In the genomic region with DNA sequence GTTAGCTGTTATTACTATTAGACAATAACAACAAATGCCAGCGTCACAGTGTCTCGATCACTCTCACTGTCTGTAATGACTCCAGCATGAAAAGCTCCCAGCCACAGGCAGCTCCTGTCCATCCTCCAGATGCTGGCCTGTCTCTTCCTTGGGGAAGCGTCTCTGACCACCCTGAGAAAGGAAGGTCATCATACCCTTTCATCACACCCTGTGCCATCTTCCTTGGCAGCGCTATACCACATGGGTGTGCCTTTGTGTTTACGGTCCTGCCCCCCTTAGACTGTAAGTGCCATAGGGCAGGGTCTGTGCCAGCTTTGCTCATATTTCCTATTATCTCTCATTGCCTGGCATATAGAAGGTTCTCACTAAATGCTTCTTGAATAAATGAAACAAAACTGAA, we compare ENCODE assay signal across 9 cellular contexts.
A peak's percentile ranks its signal among the peaks of the same experiment; 100 is the strongest.
DNase-seq lines count a peak whose midpoint lies in the region; ATAC-seq, FAIRE-seq and TF ChIP-seq lines count a peak whose summit lies in the region.
"Had no signal": no experiment of that assay in that cellular context is flagged by ENCODE, and none has a peak within 500 bp of the region (broad histone marks: within the 10 kb centered on the region; RNA-seq: fewer than 3 reads in every experiment).

No MANE protein-coding gene starts in this region.

- no peak for FAIRE-seq in K562 (lab: Jason Lieb, UNC)
- FAIRE-seq in HTR-8/SVneo (lab: Jason Lieb, UNC): no peak

- no peaks in the 10 kb centered on the region for H3K27me3 Mint-ChIP-seq in T-helper 1 cell treated with Interleukin-12 subunit alpha and Interleukin-12 subunit beta and Interleukin-4 antibody, amounts not matched to agents 30 μg/mL and 1 μg/mL, for 36 hours (ENCODE audit: low read depth)

- CTCF ChIA-PET in K562 (lab: Yijun Ruan, JAX; ENCODE audit: low intra/inter-chr PET ratio): interaction anchor here (2.7 kb wide), 1 partner anchor 104 kb away, joined by 11 read pairs; a partner anchor contains a TSS

- H3K9me3 Mint-ChIP-seq in T-helper 1 cell treated with Interleukin-12 subunit alpha and Interleukin-12 subunit beta and Interleukin-4 antibody, amounts not matched to agents 30 μg/mL and 1 μg/mL, for 36 hours: no peaks in the 10 kb centered on the region

- intact Hi-C loops in K562 (cut with micrococcal nuclease): no loop called here

- H3K36me3 ChIP-seq in K562 (ENCODE audit: control insufficient read depth, insufficient read depth, low read length) (peaks cover 26% of the 10 kb centered on the region; the same call in 2 of the 3 replicates), lung (ENCODE audit: control insufficient read depth in 2 of 2, insufficient read depth in 2 of 2, low read length in 2 of 2) (peaks cover 0 to 23% of the 10 kb centered on the region in 2 donors)

- H3K4me1 ChIP-seq in K562 (replicated peaks in 1 of 2; ENCODE audit: control insufficient read depth in 2 of 2, insufficient read depth in 2 of 2, low read length in 2 of 2): peaks cover 24 to 27% of the 10 kb centered on the region in 2 experiments
- peaks cover 9 to 11% of the 10 kb centered on the region in 2 donors for H3K4me1 ChIP-seq in lung (ENCODE audit: control insufficient read depth in 2 of 2, insufficient read depth in 2 of 2, low read length in 2 of 2)

- H2AFZ ChIP-seq in K562 (ENCODE audit: low read depth, low read length): no peak overlapping the region

- H3K27ac ChIP-seq in K562 (ENCODE audit: extremely low read depth, low read depth, low read length): peak overlapping the region; percentile 84
- H3K27ac ChIP-seq in lung (ENCODE audit: low read depth in 1 of 2, low read length in 1 of 2): peak overlapping the region; percentile 0 to 84
- H3K27ac ChIP-seq in substantia nigra (ENCODE audit: low read depth, low read length, poor library complexity, severe bottlenecking): peak overlapping the region; percentile 27
- H3K27ac ChIP-seq: VCaP had no signal

- no peak for TF ChIP-seq RAD21 in K562 (CRISPR knock-in tag; conservative IDR thresholded peaks at IDR 0.05 in 1 of 2, IDR thresholded peaks at IDR 0.05 in 1 of 2)

- no peak overlapping the region for H3K4me3 Mint-ChIP-seq in T-helper 1 cell treated with Interleukin-12 subunit alpha and Interleukin-12 subunit beta and Interleukin-4 antibody, amounts not matched to agents 30 μg/mL and 1 μg/mL, for 36 hours

- peak overlapping the region; percentile 79 for H3K27ac Mint-ChIP-seq in T-helper 1 cell treated with Interleukin-12 subunit alpha and Interleukin-12 subunit beta and Interleukin-4 antibody, amounts not matched to agents 30 μg/mL and 1 μg/mL, for 36 hours

- no peaks in the 10 kb centered on the region for H3K9me1 ChIP-seq in K562 (ENCODE audit: control insufficient read depth, insufficient read depth, low read length)

- no peaks in the 10 kb centered on the region for H3K27me3 ChIP-seq in K562 (ENCODE audit: control insufficient read depth in 2 of 2, insufficient read depth in 2 of 2, low read length in 2 of 2)
- no peaks in the 10 kb centered on the region for H3K27me3 ChIP-seq in lung (ENCODE audit: control insufficient read depth, insufficient read depth)

- TF ChIP-seq EP300 in K562 (IDR thresholded peaks at IDR 0.05; ENCODE audit: low read length): no peak

- H4K20me1 ChIP-seq in K562 (replicated peaks; ENCODE audit: control insufficient read depth, insufficient read depth, low read length): no peaks in the 10 kb centered on the region

- DNase-seq in T-helper 1 cell (no peak), K562 (ENCODE audit: extremely low read depth in 1 of 4, low spot score in 3 of 4) (peak in 1 of 4 experiments; percentile 10), lung (ENCODE audit: low spot score) (no peak), substantia nigra (lab: John Stamatoyannopoulos, UW) (no peak), NCI-H2081 (lab: John Stamatoyannopoulos, UW) (no peak), HTR-8/SVneo (ENCODE audit: insufficient read length, low spot score) (no peak)

- H3K36me3 Mint-ChIP-seq in T-helper 1 cell treated with Interleukin-12 subunit alpha and Interleukin-12 subunit beta and Interleukin-4 antibody, amounts not matched to agents 30 μg/mL and 1 μg/mL, for 36 hours (ENCODE audit: low read depth): peaks cover 39% of the 10 kb centered on the region

- peaks cover 39% of the 10 kb centered on the region for H3K4me1 Mint-ChIP-seq in T-helper 1 cell treated with Interleukin-12 subunit alpha and Interleukin-12 subunit beta and Interleukin-4 antibody, amounts not matched to agents 30 μg/mL and 1 μg/mL, for 36 hours (ENCODE audit: low read depth)

- H3K4me2 ChIP-seq in K562 (ENCODE audit: insufficient read depth, low read length): peak overlapping the region; percentile 59

- peak; percentile 31 for ATAC-seq in K562
- peak; percentile 35 for ATAC-seq in lung (ENCODE audit: insufficient read depth, low FRiP score)
- ATAC-seq in GM21723 (IDR thresholded peaks at IDR 0.05; ENCODE audit: unreplicated experiment): no peak

- H3K4me3 ChIP-seq in K562: no peak overlapping the region
- no peak overlapping the region for H3K4me3 ChIP-seq in lung

- no peaks in the 10 kb centered on the region for H3K79me2 ChIP-seq in K562 (ENCODE audit: control insufficient read depth, insufficient read depth, low read length)

- TF ChIP-seq CTCF in K562 (IDR thresholded peaks at IDR 0.05 in 2 of 3, conservative IDR thresholded peaks at IDR 0.05 in 1 of 3; ENCODE audit: insufficient read depth in 2 of 3, low read depth in 1 of 3, low read length in 3 of 3) (no peak), lung (IDR thresholded peaks at IDR 0.05; ENCODE audit: control extremely low read depth, extremely low read depth) (no peak)

- in situ Hi-C loops in K562 (cut with MboI): no loop called here

- BruUV-seq in K562 (replicated peaks; lab: Mats Ljungman, UMichigan): no TSS peak

- 79% methylated on average over 5 of the region's 5 CpGs for WGBS in K562 (ENCODE audit: insufficient coverage, low coverage, missing lambda C conversion rate)
- 57 to 62% methylated on average over 5 of the region's 5 CpGs for WGBS in lung, 2 donors

- peak overlapping the region; percentile 28 to 49; a peak in 3 of 4 replicates for H3K9ac ChIP-seq in K562 (ENCODE audit: insufficient read depth in 1 of 2, low read depth in 2 of 2, low read length in 2 of 2)

- H3K9me3 ChIP-seq in K562 (replicated peaks; ENCODE audit: control insufficient read depth, insufficient read depth, low read depth, low read length) (no peaks in the 10 kb centered on the region), lung (ENCODE audit: control insufficient read depth in 2 of 2, insufficient read depth in 1 of 2, low read length in 1 of 2) (no peaks in the 10 kb centered on the region)

- no peak for TF ChIP-seq POLR2A in K562 (conservative IDR thresholded peaks at IDR 0.05)

- POLR2A ChIA-PET in K562 (lab: Yijun Ruan, JAX): interaction anchor here (0.5 to 1.2 kb wide), 8 partner anchors 10 to 558 kb away, joined by 3 to 7 read pairs (median 3); no protein-coding TSS in a partner anchor

TF ChIP-seq in K562, 482 proteins besides CTCF, POLR2A, EP300 and RAD21:
- TF ChIP-seq GABPA (tag; conservative IDR thresholded peaks at IDR 0.05; ENCODE audit: low read depth): no peak
- no peak for TF ChIP-seq ZNF586 (CRISPR knock-in tag; conservative IDR thresholded peaks at IDR 0.05)
- no peak for TF ChIP-seq KDM2B (CRISPR knock-in tag; IDR thresholded peaks at IDR 0.05)
- no peak for TF ChIP-seq TEAD2 (tag; IDR thresholded peaks at IDR 0.05)
- no peak for TF ChIP-seq KLF6 (CRISPR knock-in tag; IDR thresholded peaks at IDR 0.05; ENCODE audit: borderline replicate concordance)
- TF ChIP-seq NUFIP1 (IDR thresholded peaks at IDR 0.05; ENCODE audit: partially characterized antibody): no peak

Comparison
In these comparisons a context has a peak if more than half of its experiments do, and no peak if none do; other contexts are left out.
1. H3K27ac ChIP-seq: peak in every context shown above with its lines; median percentile 84 in K562; 42 in lung; 27 in substantia nigra.